Comparison of ENCODE assay signal across 12 cellular contexts in genomic region chr6:156449569-156449968, GRCh38.
"Had no signal": no experiment of that assay in that cellular context is flagged by ENCODE, and none has a peak within 500 bp of the region (broad histone marks: within the 10 kb centered on the region; RNA-seq: fewer than 3 reads in every experiment).

No MANE protein-coding gene starts in this region.

- H3K27ac ChIP-seq: right atrium auricular region had no signal

- H3K4me1 ChIP-seq: right atrium auricular region had no signal

- H3K36me3 ChIP-seq: right atrium auricular region had no signal

- H3K4me3 ChIP-seq: right atrium auricular region had no signal

- DNase-seq: activated CD4-positive, alpha-beta T cell treated with anti-CD3 and anti-CD28 coated beads for 36 hours; activated CD8-positive, alpha-beta memory T cell treated with anti-CD3 and anti-CD28 coated beads, Interleukin-2, amount 50 U/mL, for 48 hours; activated CD8-positive, alpha-beta T cell treated with anti-CD3 and anti-CD28 coated beads for 36 hours; activated naive CD4-positive, alpha-beta T cell; cortex of kidney; effector CD8-positive, alpha-beta T cell; kidney; naive B cell; T1000; trophoblast cell had no signal

- H3K9me3 ChIP-seq: right atrium auricular region had no signal

- ATAC-seq: activated CD4-positive, alpha-beta T cell treated with anti-CD3 and anti-CD28 coated beads for 36 hours; activated CD8-positive, alpha-beta T cell treated with anti-CD3 and anti-CD28 coated beads for 36 hours; stimulated activated memory B cell treated with anti-CD40 and anti-IgM and Interleukin-4, amounts not matched to agents 10 μg/mL and 1 μg/mL and 100 μg/mL, for 72 hours had no signal

- H3K27me3 ChIP-seq: right atrium auricular region had no signal
